In the genomic region with DNA sequence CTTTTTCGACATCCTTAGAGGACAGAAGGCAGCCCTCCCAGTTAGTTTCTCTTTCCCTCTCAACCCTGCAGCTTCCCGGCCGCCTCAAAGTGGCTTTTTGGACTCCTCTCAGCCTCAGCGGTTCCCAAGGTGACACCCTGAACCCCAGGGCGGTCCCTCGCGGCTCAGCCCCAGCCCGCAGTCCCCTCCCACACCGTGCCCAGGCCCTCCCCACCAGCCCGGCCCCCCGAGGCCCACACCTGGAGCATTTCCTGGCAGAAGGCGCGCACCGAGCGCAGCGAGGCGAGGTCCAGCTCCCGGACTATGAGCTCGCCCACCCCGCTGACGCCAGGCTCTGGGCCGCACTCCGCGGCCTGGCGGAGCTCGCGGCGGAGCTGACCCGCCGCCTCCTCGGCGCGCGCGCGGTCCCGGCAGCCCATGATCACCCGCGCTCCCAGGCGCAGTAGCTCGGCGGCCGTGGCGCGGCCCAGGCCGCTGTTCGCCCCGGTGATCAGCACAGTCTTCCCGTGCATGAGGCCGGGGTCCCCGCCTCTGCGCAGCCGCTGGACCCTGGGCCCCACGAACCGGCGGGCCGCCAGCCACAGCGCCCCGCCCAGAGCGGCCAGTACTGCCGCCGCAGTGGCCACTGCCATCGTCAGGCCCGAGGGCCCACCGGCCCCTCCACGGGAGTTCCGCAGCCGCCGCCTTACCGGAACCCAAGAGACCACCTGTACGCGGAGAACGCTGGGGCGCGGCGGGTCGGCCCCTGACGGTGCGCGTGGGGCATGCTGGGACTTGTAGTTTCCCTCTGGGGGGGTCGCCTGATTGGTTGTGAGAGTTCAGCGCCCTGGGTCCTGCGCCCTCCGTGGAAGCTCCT, we compare ENCODE assay signal across 8 cellular contexts. TPM values are rescaled to one million over a fixed set of nuclear protein-coding genes. Genes with fewer than 3 reads are reported as not detected.
DNase-seq lines count a peak whose midpoint lies in the region; ATAC-seq and TF ChIP-seq lines count a peak whose summit lies in the region.

RDH14 (minus strand) TSS at position 713 of the 856 bp plus-strand sequence; CDS start at position 632, 81 bp downstream.

- peak in 1 of 2 donors; percentile 9 for TF ChIP-seq POLR2A in suprapubic skin (IDR thresholded peaks at IDR 0.05)

- 3% methylated on average over 12 of the region's 84 CpGs for WGBS in suprapubic skin

- no peaks in the 10 kb centered on the region for H3K9me3 ChIP-seq in suprapubic skin

- TF ChIP-seq CTCF in GM06990 (IDR thresholded peaks at IDR 0.05; ENCODE audit: insufficient read depth, low read length, poor library complexity, severe bottlenecking): no peak
- TF ChIP-seq CTCF in suprapubic skin (IDR thresholded peaks at IDR 0.05): no peak

- H3K27me3 Mint-ChIP-seq in activated naive CD4-positive, alpha-beta T cell treated with anti-CD3 and anti-CD28 coated beads, Interleukin-2, amount 50 U/mL, for 24 hours: no peaks in the 10 kb centered on the region

- peaks cover 4% of the 10 kb centered on the region for H3K9me3 Mint-ChIP-seq in activated naive CD4-positive, alpha-beta T cell treated with anti-CD3 and anti-CD28 coated beads, Interleukin-2, amount 50 U/mL, for 24 hours

- peak within 1 kb of the TSS; percentile 99 for H3K27ac ChIP-seq in suprapubic skin

- no peak for TF ChIP-seq EP300 in suprapubic skin (IDR thresholded peaks at IDR 0.05)

- peaks cover 20% of the 10 kb centered on the region for H3K36me3 Mint-ChIP-seq in activated naive CD4-positive, alpha-beta T cell treated with anti-CD3 and anti-CD28 coated beads, Interleukin-2, amount 50 U/mL, for 24 hours

- ATAC-seq in HG02588 (IDR thresholded peaks at IDR 0.05; ENCODE audit: unreplicated experiment): peak; percentile 94
- peak; percentile 97 for ATAC-seq in SK-N-SH treated with all-trans-retinoic acid at 6 μM for 48 hours

- H3K27me3 ChIP-seq in GM06990 (replicated peaks; ENCODE audit: control insufficient read depth, insufficient read depth, low read length) (no peaks in the 10 kb centered on the region), suprapubic skin (no peaks in the 10 kb centered on the region)

- peaks cover under 1% of the 10 kb centered on the region for H3K36me3 ChIP-seq in GM06990 (ENCODE audit: control insufficient read depth, insufficient read depth, low read length)
- peaks cover 10% of the 10 kb centered on the region for H3K36me3 ChIP-seq in suprapubic skin

- H3K4me3 ChIP-seq in GM06990 (replicated peaks; ENCODE audit: low read depth, low read length) (peak within 1 kb of the TSS; percentile 72), suprapubic skin (peak within 1 kb of the TSS; percentile 91)

- H3K4me1 ChIP-seq in suprapubic skin: peaks cover 29% of the 10 kb centered on the region

- peak; percentile 95 for DNase-seq in GM06990 (ENCODE audit: extremely low read depth, insufficient read length)
- DNase-seq in NCI-H1092 (lab: John Stamatoyannopoulos, UW): peak; percentile 83
- DNase-seq in globus pallidus (ENCODE audit: low spot score): peak; percentile 92
- DNase-seq in nucleus accumbens (lab: John Stamatoyannopoulos, UW): peak; percentile 57 to 97 (median 92)
- peak; percentile 97 for DNase-seq in suprapubic skin (ENCODE audit: low spot score in 2 of 2)

- peaks cover 45% of the 10 kb centered on the region for H3K4me1 Mint-ChIP-seq in activated naive CD4-positive, alpha-beta T cell treated with anti-CD3 and anti-CD28 coated beads, Interleukin-2, amount 50 U/mL, for 24 hours

- peak within 1 kb of the TSS; percentile 92 for H3K4me3 Mint-ChIP-seq in activated naive CD4-positive, alpha-beta T cell treated with anti-CD3 and anti-CD28 coated beads, Interleukin-2, amount 50 U/mL, for 24 hours

- H3K27ac Mint-ChIP-seq in activated naive CD4-positive, alpha-beta T cell treated with anti-CD3 and anti-CD28 coated beads, Interleukin-2, amount 50 U/mL, for 24 hours: peak within 1 kb of the TSS; percentile 93

TF ChIP-seq in SK-N-SH treated with all-trans-retinoic acid at 6 μM for 48 hours, 23 proteins besides CTCF, POLR2A, EP300 and RAD21:
- TF ChIP-seq ISL1 (CRISPR knock-in tag; IDR thresholded peaks at IDR 0.05) (no peak), ZC3H10 (CRISPR knock-in tag; IDR thresholded peaks at IDR 0.05) (no peak), ARNTL (CRISPR knock-in tag; IDR thresholded peaks at IDR 0.05; ENCODE audit: borderline replicate concordance, low read depth) (no peak), ZFP3 (CRISPR knock-in tag; IDR thresholded peaks at IDR 0.05) (0 out of 2 replicates have a peak, but pooled peaks have one; percentile 32), PPARA (CRISPR knock-in tag; IDR thresholded peaks at IDR 0.05; ENCODE audit: borderline replicate concordance) (no peak), TOX (CRISPR knock-in tag; IDR thresholded peaks at IDR 0.05; ENCODE audit: borderline replicate concordance) (no peak), SNAI2 (CRISPR knock-in tag; IDR thresholded peaks at IDR 0.05) (no peak), TCF4 (CRISPR knock-in tag; IDR thresholded peaks at IDR 0.05; ENCODE audit: borderline replicate concordance) (no peak), GLIS3 (CRISPR knock-in tag; IDR thresholded peaks at IDR 0.05) (0 out of 2 replicates have a peak, but pooled peaks have one; percentile 14), ESRRG (CRISPR knock-in tag; IDR thresholded peaks at IDR 0.05) (0 out of 2 replicates have a peak, but pooled peaks have one; percentile 71), ZNF70 (CRISPR knock-in tag; IDR thresholded peaks at IDR 0.05) (0 out of 2 replicates have a peak, but pooled peaks have one; percentile 15), CSRNP3 (CRISPR knock-in tag; IDR thresholded peaks at IDR 0.05) (no peak)
- TF ChIP-seq, protein P1, sequence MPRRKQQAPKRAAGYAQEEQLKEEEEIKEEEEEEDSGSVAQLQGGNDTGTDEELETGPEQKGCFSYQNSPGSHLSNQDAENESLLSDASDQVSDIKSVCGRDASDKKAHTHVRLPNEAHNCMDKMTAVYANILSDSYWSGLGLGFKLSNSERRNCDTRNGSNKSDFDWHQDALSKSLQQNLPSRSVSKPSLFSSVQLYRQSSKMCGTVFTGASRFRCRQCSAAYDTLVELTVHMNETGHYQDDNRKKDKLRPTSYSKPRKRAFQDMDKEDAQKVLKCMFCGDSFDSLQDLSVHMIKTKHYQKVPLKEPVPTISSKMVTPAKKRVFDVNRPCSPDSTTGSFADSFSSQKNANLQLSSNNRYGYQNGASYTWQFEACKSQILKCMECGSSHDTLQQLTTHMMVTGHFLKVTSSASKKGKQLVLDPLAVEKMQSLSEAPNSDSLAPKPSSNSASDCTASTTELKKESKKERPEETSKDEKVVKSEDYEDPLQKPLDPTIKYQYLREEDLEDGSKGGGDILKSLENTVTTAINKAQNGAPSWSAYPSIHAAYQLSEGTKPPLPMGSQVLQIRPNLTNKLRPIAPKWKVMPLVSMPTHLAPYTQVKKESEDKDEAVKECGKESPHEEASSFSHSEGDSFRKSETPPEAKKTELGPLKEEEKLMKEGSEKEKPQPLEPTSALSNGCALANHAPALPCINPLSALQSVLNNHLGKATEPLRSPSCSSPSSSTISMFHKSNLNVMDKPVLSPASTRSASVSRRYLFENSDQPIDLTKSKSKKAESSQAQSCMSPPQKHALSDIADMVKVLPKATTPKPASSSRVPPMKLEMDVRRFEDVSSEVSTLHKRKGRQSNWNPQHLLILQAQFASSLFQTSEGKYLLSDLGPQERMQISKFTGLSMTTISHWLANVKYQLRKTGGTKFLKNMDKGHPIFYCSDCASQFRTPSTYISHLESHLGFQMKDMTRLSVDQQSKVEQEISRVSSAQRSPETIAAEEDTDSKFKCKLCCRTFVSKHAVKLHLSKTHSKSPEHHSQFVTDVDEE (CRISPR knock-in tag; IDR thresholded peaks at IDR 0.05): peak; percentile 38; the same call in 1 of the 2 replicates

RNA-seq across cellular contexts. Expression of gene RDH14, which starts in this region (rescaled TPM):
- total RNA-seq in suprapubic skin: 10 to 100 TPM; 13.4 to 18.6 (median 15.1) TPM

Comparison
In these comparisons a context has a peak if more than half of its experiments do, and no peak if none do; other contexts are left out.
1. Peak in every context shown above with its lines: DNase-seq, ATAC-seq, H3K4me3 ChIP-seq and H3K27ac ChIP-seq.